In the genomic region with DNA sequence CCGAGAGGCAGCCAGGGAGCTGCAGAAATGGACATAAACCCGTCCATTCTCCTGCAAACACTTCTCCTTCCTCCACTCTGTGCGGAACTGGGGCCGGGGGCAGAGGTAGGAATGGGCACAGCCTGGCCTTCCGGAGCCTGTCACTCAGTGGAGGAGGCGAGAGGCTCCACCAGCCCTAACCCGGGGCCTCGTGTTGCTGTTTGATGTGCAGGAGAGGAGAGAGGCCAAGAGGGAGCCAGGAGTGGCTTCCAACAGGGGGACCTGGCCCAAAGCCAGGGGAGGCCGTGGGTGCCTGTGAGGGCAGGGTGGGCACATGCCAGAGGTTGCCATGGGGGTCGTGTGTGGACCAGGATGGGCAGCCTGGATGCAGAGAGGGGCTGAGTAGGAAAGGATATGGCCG, we compare ENCODE assay signal across 26 cellular contexts.
"Had no signal": no experiment of that assay in that cellular context is flagged by ENCODE, and none has a peak within 500 bp of the region (broad histone marks: within the 10 kb centered on the region; RNA-seq: fewer than 3 reads in every experiment).

No MANE protein-coding gene starts in this region.

- H3K4me1 ChIP-seq: adrenal gland, breast epithelium, SJCRH30 had no signal

- DNase-seq: activated CD4-positive, alpha-beta T cell treated with anti-CD3 and anti-CD28 coated beads, Interleukin-2, amount 10 ng/mL, durations not matched to agents 24 days and 14 days; activated CD4-positive, alpha-beta T cell treated with anti-CD3 and anti-CD28 coated beads, Interleukin-2, amount 50 U/mL, for 4 hours; activated CD8-positive, alpha-beta T cell treated with anti-CD3 and anti-CD28 coated beads for 36 hours; activated effector memory CD4-positive, alpha-beta T cell treated with anti-CD3 and anti-CD28 coated beads, Interleukin-2, amount 50 U/mL, for 16 hours; activated naive CD4-positive, alpha-beta T cell; activated T-cell treated with anti-CD3 and anti-CD28 coated beads, Interleukin-2, amount 50 U/mL, for 1 hour; activated T-cell treated with anti-CD3 and anti-CD28 coated beads, Interleukin-2, amount 50 U/mL, for 72 hours; adrenal gland; body of pancreas; caudate nucleus; cerebellar nuclear complex; Karpas-422; KBM-7; NCI-H1436 treated with DMSO at 0.1 percent for 48 hours; NCI-H1694 treated with DMSO at 0.1 percent for 48 hours; NCI-H2029; NCI-H446 treated with DMSO at 0.1 percent for 48 hours; NCI-H524; SHP77; SJCRH30; T1000 had no signal

- H3K27ac ChIP-seq: adrenal gland, body of pancreas, breast epithelium, SJCRH30, SK-N-MC had no signal

- H3K27me3 ChIP-seq: adrenal gland, body of pancreas, SJCRH30 had no signal

- H3K9me3 ChIP-seq: adrenal gland, body of pancreas, SJCRH30 had no signal

- ATAC-seq: activated CD8-positive, alpha-beta T cell treated with anti-CD3 and anti-CD28 coated beads for 36 hours; activated naive CD4-positive, alpha-beta T cell treated with anti-CD3 and anti-CD28 coated beads, Interleukin-2, amount 50 U/mL, for 72 hours; activated T-cell treated with anti-CD3 and anti-CD28 coated beads, Interleukin-2, amount 50 U/mL, for 72 hours; activated T-helper 17 cell treated with anti-CD3 and anti-CD28 coated beads, Interleukin-2, amount 50 U/mL, for 72 hours; body of pancreas; Panc1 had no signal

- H3K4me3 ChIP-seq: adrenal gland, body of pancreas, breast epithelium, SJCRH30, SK-N-MC had no signal

- H3K36me3 ChIP-seq: adrenal gland, breast epithelium, SJCRH30 had no signal
